Comparison of ENCODE assay signal across 25 cellular contexts in the genomic region with DNA sequence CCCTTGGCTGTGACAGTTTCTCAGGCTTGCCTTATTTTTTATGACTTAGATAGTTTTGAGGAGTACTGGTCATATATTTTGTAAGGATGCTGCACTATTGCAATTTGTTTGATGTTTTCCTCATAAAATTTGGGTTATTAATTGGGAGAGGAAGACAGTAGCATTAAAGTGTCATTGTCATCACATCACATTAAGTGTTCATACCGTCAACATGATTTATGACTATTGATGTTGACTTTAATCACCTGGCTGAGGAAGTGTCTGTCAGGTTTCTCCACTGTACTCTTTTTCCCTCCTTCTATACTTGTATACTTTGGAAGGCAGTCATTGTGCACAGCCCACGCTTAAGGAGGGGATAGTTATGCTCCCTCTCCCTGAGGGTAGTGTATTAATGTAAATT.
"Had no signal": no experiment of that assay in that cellular context is flagged by ENCODE, and none has a peak within 500 bp of the region (broad histone marks: within the 10 kb centered on the region; RNA-seq: fewer than 3 reads in every experiment).

No MANE protein-coding gene starts in this region.

- ATAC-seq: left colon; mucosa of descending colon; naive thymus-derived CD4-positive, alpha-beta T cell; natural killer cell treated with Interleukin-12 subunit alpha and Interleukin-12 subunit beta and Interleukin-15 and Interleukin-18, amount 100 ng/mL, for 72 hours; right cardiac atrium; sciatic nerve; stimulated activated naive B cell treated with anti-CD40 and anti-IgM and Interleukin-4, amounts not matched to agents 10 μg/mL and 1 μg/mL and 100 μg/mL, for 72 hours; stimulated activated naive CD8-positive, alpha-beta T cell treated with anti-CD3 and anti-CD28 coated beads, Interleukin-15, Interleukin-2, amounts not matched to agents 100 U/mL and 50 U/mL, for 24 hours had no signal

- DNase-seq: hypothalamus; immature natural killer cell; kidney; left colon; left ventricle myocardium inferior; midbrain; mucosa of descending colon; naive thymus-derived CD4-positive, alpha-beta T cell; pancreas; posterior cingulate gyrus; retina; right cardiac atrium; stimulated activated CD4-positive, alpha-beta T cell treated with anti-CD3 and anti-CD28 coated beads, Interleukin-12 subunit alpha, Interleukin-12 subunit beta, amount 100 ng/mL, for 4 hours; stimulated activated CD4-positive, alpha-beta T cell treated with anti-CD3 and anti-CD28 coated beads, Interleukin-15, amount 100 ng/mL, for 24 hours; stimulated activated CD4-positive, alpha-beta T cell treated with anti-CD3 and anti-CD28 coated beads, Interleukin-2, amount 100 ng/mL, for 24 hours; stimulated activated CD4-positive, alpha-beta T cell treated with anti-CD3 and anti-CD28 coated beads, Interleukin-4, amount 100 ng/mL, for 1 hour; stimulated activated naive B cell treated with anti-CD40 and anti-IgM and Interleukin-4, amounts not matched to agents 10 μg/mL and 1 μg/mL and 100 μg/mL, for 72 hours; stimulated activated naive CD8-positive, alpha-beta T cell treated with anti-CD3 and anti-CD28 coated beads, Interleukin-15, Interleukin-2, amounts not matched to agents 100 U/mL and 50 U/mL, for 24 hours; stomach; testis; thyroid gland; transverse colon; upper lobe of left lung had no signal
